In the genomic region with DNA sequence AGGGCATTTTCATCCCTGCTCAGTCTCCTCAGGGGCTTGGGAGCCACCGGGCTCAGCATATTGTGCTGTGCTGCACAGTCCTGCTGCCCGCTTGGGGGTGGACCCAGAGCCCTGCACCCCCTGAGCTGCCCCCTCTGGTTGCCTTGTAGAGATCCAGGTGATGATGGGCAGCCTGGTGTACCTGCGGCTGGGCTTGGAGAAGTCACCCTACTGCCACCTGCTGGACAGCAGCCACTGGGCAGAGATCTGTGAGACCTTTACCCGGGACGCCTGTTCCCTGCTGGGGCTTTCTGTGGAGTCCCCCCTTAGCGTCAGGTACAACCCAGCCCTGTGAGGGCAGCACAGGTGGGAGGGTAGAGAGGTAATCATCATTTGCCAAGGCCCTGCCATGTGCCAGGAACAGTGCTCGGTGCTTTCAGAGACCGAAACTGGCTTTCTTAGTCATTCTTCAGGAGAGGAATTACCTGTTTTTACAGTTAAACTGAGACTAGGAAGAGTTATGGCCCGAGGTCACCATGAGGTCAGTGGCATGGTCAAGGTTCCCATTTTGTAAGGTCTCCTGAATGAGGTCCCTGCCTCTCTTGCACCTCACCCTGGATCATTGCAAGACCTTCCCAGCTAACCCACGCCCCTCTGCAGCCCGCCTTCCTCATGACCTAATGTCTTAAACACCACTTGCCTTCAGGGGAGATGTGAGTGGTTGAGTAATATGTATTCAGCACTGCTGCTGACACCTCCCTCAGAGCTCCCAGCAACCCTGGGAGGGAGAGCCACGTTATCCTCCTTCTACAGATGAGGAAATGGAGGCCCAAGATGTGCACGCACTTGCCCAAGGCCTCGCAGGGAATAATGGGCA, we compare ENCODE assay signal across 8 cellular contexts. TPM values are rescaled to one million over a fixed set of nuclear protein-coding genes. Genes with fewer than 3 reads are reported as not detected.
DNase-seq lines count a peak whose midpoint lies in the region; ATAC-seq and TF ChIP-seq lines count a peak whose summit lies in the region.

No MANE protein-coding gene starts in this region.

- no peaks in the 10 kb centered on the region for H3K27me3 ChIP-seq in RWPE2 (ENCODE audit: insufficient read depth, poor library complexity, severe bottlenecking)
- H3K27me3 ChIP-seq in spleen (replicated peaks in 1 of 7): no peaks in the 10 kb centered on the region

- H3K4me1 Mint-ChIP-seq in glutamatergic neuron (ENCODE audit: low read depth, unreplicated experiment): peaks cover 2% of the 10 kb centered on the region

- DNase-seq in 8988T (peak; percentile 83), HUDEP-2 (lab: John Stamatoyannopoulos, UW; ENCODE audit: unreplicated experiment in 76 of 76) (peak in 55 of 76 experiments; percentile 6 to 63 (median 37)), RWPE2 (ENCODE audit: low spot score) (peak; percentile 88), glutamatergic neuron (peak; percentile 73), spleen (peak; percentile 90), middle frontal gyrus (ENCODE audit: extremely low spot score, low spot score) (no peak)
- DNase-seq in activated effector memory CD4-positive, alpha-beta T cell treated with Interleukin-2 at 50 U/mL for 16 hours: peak; percentile 61

- TF ChIP-seq POLR2A in spleen (IDR thresholded peaks at IDR 0.05): no peak

- TF ChIP-seq CTCF in RWPE2 (IDR thresholded peaks at IDR 0.05; ENCODE audit: poor library complexity, severe bottlenecking): peak; percentile 98
- TF ChIP-seq CTCF in glutamatergic neuron (IDR thresholded peaks at IDR 0.05; ENCODE audit: partially characterized antibody, unreplicated experiment): peak; percentile 78
- peak; percentile 49 to 83 (median 68) for TF ChIP-seq CTCF in spleen (IDR thresholded peaks at IDR 0.05 in 8 of 11, conservative IDR thresholded peaks at IDR 0.05 in 3 of 11)

- no peak overlapping the region for H3K4me3 Mint-ChIP-seq in glutamatergic neuron (ENCODE audit: unreplicated experiment)

- H3K9me3 ChIP-seq in RWPE2 (ENCODE audit: severe bottlenecking) (no peaks in the 10 kb centered on the region), spleen (no peaks in the 10 kb centered on the region)

- intact Hi-C loops in spleen (cut with DNase I; ENCODE audit: low total_unique reads): loop anchor here (5.0 kb wide), 1 partner anchor 69 kb away; no protein-coding TSS in a partner anchor

- H3K4me1 ChIP-seq in RWPE2 (ENCODE audit: insufficient read depth, poor library complexity, severe bottlenecking) (peaks cover 8% of the 10 kb centered on the region), spleen (peaks cover 0 to 29% (median under 1%) of the 10 kb centered on the region in 6 donors)

- H3K4me3 ChIP-seq in RWPE2 (ENCODE audit: severe bottlenecking): no peak overlapping the region
- no peak overlapping the region for H3K4me3 ChIP-seq in spleen

- H3K27ac ChIP-seq in RWPE2 (ENCODE audit: poor library complexity, severe bottlenecking): peak overlapping the region; percentile 1
- H3K27ac ChIP-seq in spleen: no peak overlapping the region

- peaks cover 7% of the 10 kb centered on the region for H3K27me3 Mint-ChIP-seq in glutamatergic neuron (ENCODE audit: unreplicated experiment)

- whole genome bisulfite sequencing in spleen, 5 donors: 53 to 65% (median 58%) methylated on average over 12 to 14 of the region's 14 CpGs

- H3K9me3 Mint-ChIP-seq in glutamatergic neuron (ENCODE audit: unreplicated experiment): peaks cover 2% of the 10 kb centered on the region

- H3K36me3 ChIP-seq in RWPE2 (ENCODE audit: low read depth): peaks cover 95% of the 10 kb centered on the region
- peaks cover 0 to 100% (median 89%) of the 10 kb centered on the region in 6 donors for H3K36me3 ChIP-seq in spleen

- peak; percentile 63 for ATAC-seq in GM18498 (IDR thresholded peaks at IDR 0.05; ENCODE audit: unreplicated experiment)
- peak; percentile 81 for ATAC-seq in RWPE2 (ENCODE audit: low read depth)

- no peaks in the 10 kb centered on the region for H3K36me3 Mint-ChIP-seq in glutamatergic neuron (ENCODE audit: unreplicated experiment)

- H3K27ac Mint-ChIP-seq in glutamatergic neuron (ENCODE audit: unreplicated experiment): no peak overlapping the region

RNA-seq across cellular contexts. Expression of a gene that starts 7.5 kb away (rescaled TPM):
- total RNA-seq in glutamatergic neuron (ENCODE audit: unreplicated experiment) (128 TPM), spleen (100 to 1,000 TPM in 2 of 7 donors, 10 to 100 TPM in 5; 53.7 to 115 (median 81.5) TPM)
- polyA plus RNA-seq in spleen: 100 to 1,000 TPM; 113 to 162 (median 153) TPM

RNA-seq across cellular contexts. Expression of a gene that starts 15.4 kb away (rescaled TPM):
- 51.3 TPM for total RNA-seq in glutamatergic neuron (ENCODE audit: unreplicated experiment)
- 10 to 100 TPM; 32.3 to 52.8 (median 36.3) TPM for total RNA-seq in spleen
- polyA plus RNA-seq in spleen: 10 to 100 TPM; 22.2 to 37.9 (median 23.3) TPM

RNA-seq across cellular contexts. Expression of a gene that starts 32.9 kb away (rescaled TPM):
- total RNA-seq in glutamatergic neuron (ENCODE audit: unreplicated experiment) (2.2 TPM), spleen (1 to 10 TPM; 2.2 to 6.6 (median 4.1) TPM)
- 1 to 10 TPM; 1.2 to 4.3 (median 2.2) TPM for polyA plus RNA-seq in spleen

RNA-seq across cellular contexts. Expression of a gene that starts 41.0 kb away (rescaled TPM):
- not detected for total RNA-seq in glutamatergic neuron (ENCODE audit: unreplicated experiment)
- total RNA-seq in spleen: not detected
- polyA plus RNA-seq in spleen: under 1 TPM in 1 of 3 donors, not detected in 2; 0.03 TPM

RNA-seq across cellular contexts. Expression of a gene that starts 58.1 kb away (rescaled TPM):
- total RNA-seq in glutamatergic neuron (ENCODE audit: unreplicated experiment) (281 TPM), spleen (100 to 1,000 TPM in 4 of 7 donors, 10 to 100 TPM in 3; 55.9 to 136 (median 113) TPM)
- 100 to 1,000 TPM in 2 of 3 donors, 10 to 100 TPM in 1; 88.2 to 144 (median 120) TPM for polyA plus RNA-seq in spleen
